In genomic region chr14:57609313-57609712, GRCh38 we compare ENCODE assay signal across 23 cellular contexts.
"Had no signal": no experiment of that assay in that cellular context is flagged by ENCODE, and none has a peak within 500 bp of the region (broad histone marks: within the 10 kb centered on the region; RNA-seq: fewer than 3 reads in every experiment).

No MANE protein-coding gene starts in this region.

- H3K27me3 ChIP-seq: MG63, SJSA1 had no signal

- ATAC-seq: HepG2 had no signal

- DNase-seq: IMR-90, Karpas-422, KG1, MG63, NCI-H1092 treated with DMSO at 0.1 percent for 48 hours, NCI-H1436, NCI-H187, NCI-H2029, NCI-H2081 treated with DMSO at 0.1 percent for 48 hours, NCI-H2171, NCI-H226, NCI-H446, NCI-H510A, NCI-H524 treated with DMSO at 0.1 percent for 48 hours, NCI-H69, NCI-H774, Right ventricle myocardium superior, RPMI8226, SIG-M5, SW 1271 had no signal

- H3K9me3 ChIP-seq: MG63, SJSA1 had no signal

- H3K4me1 ChIP-seq: SJSA1 had no signal

- H3K27ac ChIP-seq: SJSA1, SK-N-MC had no signal

- H3K36me3 ChIP-seq: MG63, SJSA1 had no signal

- H3K4me3 ChIP-seq: MG63, SJSA1, SK-N-MC had no signal
